ENCODE assay signal across 10 cellular contexts in the genomic region with DNA sequence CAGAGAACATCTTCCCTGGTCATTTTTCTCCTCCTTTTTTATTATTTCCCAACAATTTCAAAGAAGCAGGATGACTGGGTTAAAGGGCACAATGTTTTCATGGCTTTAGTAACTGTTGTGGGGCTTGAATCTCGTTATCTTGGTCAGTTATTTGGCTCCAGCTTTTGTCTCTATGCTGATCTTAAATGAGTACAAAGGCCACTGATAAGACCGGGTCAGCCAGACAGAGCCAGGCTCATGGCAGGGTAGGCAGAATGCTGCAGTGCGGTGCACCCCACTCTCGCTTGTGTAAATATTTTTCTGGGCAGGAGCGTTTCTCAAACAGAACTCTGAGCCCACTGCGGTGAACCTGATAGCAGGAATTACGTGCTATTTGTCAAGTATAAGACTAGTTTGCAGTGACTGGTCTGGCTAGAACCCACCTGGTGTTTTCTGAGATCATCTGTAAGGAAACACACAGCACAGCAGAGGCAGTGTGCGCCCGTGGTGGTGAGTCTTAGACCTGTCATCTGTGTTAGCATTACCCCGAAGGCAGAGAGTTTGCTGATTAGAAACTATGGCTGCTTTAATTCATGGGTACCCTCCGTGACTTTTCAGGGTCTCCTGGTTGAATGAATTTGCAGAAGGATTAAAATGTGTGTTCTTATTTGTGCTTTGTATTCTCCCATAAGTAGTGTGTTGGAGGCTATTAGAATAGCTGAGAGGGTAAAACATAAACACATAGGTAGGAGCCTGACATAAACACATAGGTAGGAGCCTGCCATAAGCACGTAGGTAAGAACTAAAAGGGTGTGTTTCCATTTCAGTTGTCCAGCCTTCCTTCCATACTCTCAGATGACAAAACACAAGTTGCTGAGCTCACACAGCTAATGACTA.
A peak's percentile ranks its signal among the peaks of the same experiment; 100 is the strongest.
DNase-seq lines count a peak whose midpoint lies in the region; ATAC-seq, FAIRE-seq and TF ChIP-seq lines count a peak whose summit lies in the region.
"Had no signal": no experiment of that assay in that cellular context is flagged by ENCODE, and none has a peak within 500 bp of the region (broad histone marks: within the 10 kb centered on the region; RNA-seq: fewer than 3 reads in every experiment).

No MANE protein-coding gene starts in this region.

- H3K27ac Mint-ChIP-seq in astrocyte (ENCODE audit: unreplicated experiment) (no peak overlapping the region), progenitor cell of endocrine pancreas (peak overlapping the region; percentile 97)
- H3K27ac Mint-ChIP-seq: CD14-positive monocyte had no signal

- intact Hi-C loops in left ventricle myocardium superior (cut with micrococcal nuclease): no loop called here

- H3K9ac ChIP-seq in astrocyte (ENCODE audit: low read length): peak overlapping the region; percentile 19

- no peaks in the 10 kb centered on the region for H3K9me3 ChIP-seq in astrocyte (ENCODE audit: insufficient read depth, low read depth, low read length)

- peaks cover 44% of the 10 kb centered on the region for H3K4me1 ChIP-seq in astrocyte (ENCODE audit: insufficient read depth, low read length)

- no peak for FAIRE-seq in astrocyte (lab: Jason Lieb, UNC)

- H3K27me3 ChIP-seq in astrocyte (ENCODE audit: insufficient read depth, low read length): no peaks in the 10 kb centered on the region

- ATAC-seq in left ventricle myocardium superior: peak; percentile 33

- no peaks in the 10 kb centered on the region for H3K36me3 ChIP-seq in astrocyte (ENCODE audit: insufficient read depth, low read length)

- H3K4me2 ChIP-seq in astrocyte (ENCODE audit: low read length): peak overlapping the region; percentile 87

- peak overlapping the region; percentile 17 for H2AFZ ChIP-seq in astrocyte (ENCODE audit: low read depth, low read length)

- H3K4me3 ChIP-seq in astrocyte (ENCODE audit: insufficient read depth, low read depth, low read length): no peak overlapping the region

- no peak for TF ChIP-seq CTCF in astrocyte (IDR thresholded peaks at IDR 0.05; ENCODE audit: insufficient read depth, low read depth, low read length)
- TF ChIP-seq CTCF in progenitor cell of endocrine pancreas (IDR thresholded peaks at IDR 0.05; ENCODE audit: unreplicated experiment): no peak

- DNase-seq in ELR (ENCODE audit: low read depth) (peak; percentile 42), astrocyte (ENCODE audit: low read depth) (peak; percentile 65), left ventricle myocardium superior (no peak), progenitor cell of endocrine pancreas (ENCODE audit: low spot score, unreplicated experiment) (peak; percentile 12), amygdala (lab: John Stamatoyannopoulos, UW) (no peak), DMS153 (lab: John Stamatoyannopoulos, UW) (no peak), SW480 (ENCODE audit: low spot score) (no peak)
- DNase-seq in activated T-cell treated with anti-CD3 and anti-CD28 coated beads, Interleukin-2, amount 50 U/mL, for 1 hour: no peak
- DNase-seq: occipital lobe had no signal

- peaks cover 2% of the 10 kb centered on the region for H3K9me3 Mint-ChIP-seq in astrocyte (ENCODE audit: unreplicated experiment)
- H3K9me3 Mint-ChIP-seq in progenitor cell of endocrine pancreas (ENCODE audit: low read depth): no peaks in the 10 kb centered on the region

- H3K27me3 Mint-ChIP-seq in astrocyte (ENCODE audit: low read depth, unreplicated experiment) (no peaks in the 10 kb centered on the region), progenitor cell of endocrine pancreas (no peaks in the 10 kb centered on the region)

- peaks cover 33% of the 10 kb centered on the region for H3K4me1 Mint-ChIP-seq in astrocyte (ENCODE audit: low read depth, unreplicated experiment)
- peaks cover 53% of the 10 kb centered on the region for H3K4me1 Mint-ChIP-seq in progenitor cell of endocrine pancreas (ENCODE audit: low read depth)

- peak overlapping the region; percentile 96 for H3K27ac ChIP-seq in astrocyte (ENCODE audit: low read depth, low read length)

- H3K79me2 ChIP-seq in astrocyte (ENCODE audit: insufficient read depth, low read length): peaks cover 16% of the 10 kb centered on the region

- no peak overlapping the region for H3K4me3 Mint-ChIP-seq in astrocyte (ENCODE audit: unreplicated experiment)
- peak overlapping the region; percentile 65 for H3K4me3 Mint-ChIP-seq in progenitor cell of endocrine pancreas (ENCODE audit: low read depth)
- H3K4me3 Mint-ChIP-seq: CD14-positive monocyte had no signal

- H4K20me1 ChIP-seq in astrocyte (ENCODE audit: insufficient read depth, low read length): no peaks in the 10 kb centered on the region

- H3K36me3 Mint-ChIP-seq in astrocyte (ENCODE audit: low read depth, unreplicated experiment) (no peaks in the 10 kb centered on the region), progenitor cell of endocrine pancreas (ENCODE audit: insufficient read depth) (peaks cover 3% of the 10 kb centered on the region)
- H3K36me3 Mint-ChIP-seq: CD14-positive monocyte had no signal

Comparison
In these comparisons a context has a peak if more than half of its experiments do, and no peak if none do; other contexts are left out.
1. DNase-seq: peak in ELR (single experiment), astrocyte (single experiment) and progenitor cell of endocrine pancreas (single experiment); none in left ventricle myocardium superior (single experiment), amygdala (0 of 56), activated T-cell treated with anti-CD3 and anti-CD28 coated beads, Interleukin-2, amount 50 U/mL, for 1 hour (single experiment), DMS153 (single experiment) and SW480 (single experiment).